In genomic region chr15:85141601-85142185, GRCh38 we compare ENCODE assay signal across 23 cellular contexts.
DNase-seq lines count a peak whose midpoint lies in the region; ATAC-seq and TF ChIP-seq lines count a peak whose summit lies in the region.
"Had no signal": no experiment of that assay in that cellular context is flagged by ENCODE, and none has a peak within 500 bp of the region (broad histone marks: within the 10 kb centered on the region; RNA-seq: fewer than 3 reads in every experiment).

No MANE protein-coding gene starts in this region.

- H3K9me3 ChIP-seq in PC-3 (ENCODE audit: low read length) (no peaks in the 10 kb centered on the region), hepatocyte (ENCODE audit: low read depth) (no peaks in the 10 kb centered on the region)
- H3K9me3 ChIP-seq: BLaER1, gastrocnemius medialis, psoas muscle, suprapubic skin had no signal

- 70% methylated on average over 2 of the region's 2 CpGs for WGBS in hepatocyte (ENCODE audit: low lambda C conversion rate, missing lambda C conversion rate)

- CTCF ChIA-PET in PC-3 (lab: Charles Lee): no interaction called here

- H2AFZ ChIP-seq in PC-3 (ENCODE audit: low read length) (no peak overlapping the region), hepatocyte (no peak overlapping the region)

- no peak for TF ChIP-seq CTCF in PC-3 (conservative IDR thresholded peaks at IDR 0.05; ENCODE audit: low read depth, low read length)
- TF ChIP-seq CTCF in epithelial cell of esophagus (IDR thresholded peaks at IDR 0.05; ENCODE audit: insufficient read depth, low read depth, low read length, missing control alignments): no peak
- no peak for TF ChIP-seq CTCF in hepatocyte (IDR thresholded peaks at IDR 0.05; ENCODE audit: poor library complexity)
- TF ChIP-seq CTCF in brain microvascular endothelial cell (IDR thresholded peaks at IDR 0.05; ENCODE audit: low read depth, low read length, missing control alignments): no peak

- peak overlapping the region; percentile 37; the same call in 1 of the 2 replicates for H3K4me2 ChIP-seq in PC-3 (ENCODE audit: low read length)
- no peak overlapping the region for H3K4me2 ChIP-seq in hepatocyte
- H3K4me2 ChIP-seq: BLaER1, smooth muscle cell had no signal

- H3K4me3 ChIP-seq in PC-3 (ENCODE audit: low read length): no peak overlapping the region
- no peak overlapping the region for H3K4me3 ChIP-seq in epithelial cell of esophagus (ENCODE audit: low read length)
- no peak overlapping the region for H3K4me3 ChIP-seq in hepatocyte
- H3K4me3 ChIP-seq in brain microvascular endothelial cell (ENCODE audit: low read depth, low read length): no peak overlapping the region
- H3K4me3 ChIP-seq: BLaER1, gastrocnemius medialis, psoas muscle, smooth muscle cell, suprapubic skin had no signal

- intact Hi-C loops in PC-3 (cut with micrococcal nuclease): no loop called here

- no TSS peak for BruUV-seq in PC-3 (replicated peaks; lab: Mats Ljungman, UMichigan)

- H3K36me3 ChIP-seq in PC-3 (ENCODE audit: low read depth, low read length): peaks cover 15% of the 10 kb centered on the region
- no peaks in the 10 kb centered on the region for H3K36me3 ChIP-seq in hepatocyte (replicated peaks; ENCODE audit: insufficient read depth, low read depth)
- peaks cover 17% of the 10 kb centered on the region for H3K36me3 ChIP-seq in brain microvascular endothelial cell (replicated peaks)

- in situ Hi-C loops in brain microvascular endothelial cell (cut with HindIII; ENCODE audit: low pct_ligation_motif_present, low sequenced_read_pairs): no loop called here

- ATAC-seq in PC-3: no peak
- ATAC-seq: activated CD8-positive, alpha-beta memory T cell treated with anti-CD3 and anti-CD28 coated beads, Interleukin-2, amount 10 ng/mL, durations not matched to agents 7 days and 5 days; psoas muscle had no signal

- H3K4me1 ChIP-seq in PC-3 (ENCODE audit: insufficient read depth, low read length): peaks cover 16% of the 10 kb centered on the region
- peaks cover 2% of the 10 kb centered on the region for H3K4me1 ChIP-seq in hepatocyte (ENCODE audit: insufficient read depth)
- H3K4me1 ChIP-seq: BLaER1, gastrocnemius medialis, psoas muscle, suprapubic skin had no signal

- DNase-seq in NCI-H524 (lab: John Stamatoyannopoulos, UW): peak; percentile 13 to 46
- DNase-seq in NCI-H524 treated with DMSO at 0.1 percent for 48 hours (lab: John Stamatoyannopoulos, UW): no peak
- no peak for DNase-seq in PC-3
- DNase-seq in epithelial cell of esophagus (ENCODE audit: low read depth): peak; percentile 16
- DNase-seq in activated naive CD4-positive, alpha-beta T cell treated with anti-CD3 and anti-CD28 coated beads, Interleukin-2, amount 50 U/mL, for 16 hours: no peak
- DNase-seq in hepatocyte (ENCODE audit: low spot score): no peak
- DNase-seq in brain microvascular endothelial cell: no peak
- DNase-seq in SW480 (ENCODE audit: low spot score): no peak
- DNase-seq: 8988T; activated CD4-positive, alpha-beta T cell treated with anti-CD3 and anti-CD28 coated beads for 1 hour; activated CD8-positive, alpha-beta memory T cell treated with anti-CD3 and anti-CD28 coated beads, Interleukin-2, amount 10 ng/mL, durations not matched to agents 7 days and 5 days; activated effector memory CD4-positive, alpha-beta T cell treated with Interleukin-2 at 50 U/mL for 16 hours; gastrocnemius medialis; left cardiac atrium; NCI-H187; NCI-H510A treated with DMSO at 0.1 percent for 48 hours; OCI-M1; psoas muscle; stimulated activated CD4-positive, alpha-beta T cell treated with anti-CD3 and anti-CD28 coated beads, Interleukin-4, amount 100 ng/mL, for 4 hours; T1000 had no signal

- no peaks in the 10 kb centered on the region for H3K9me2 ChIP-seq in PC-3 (replicated peaks; ENCODE audit: low read length)
- no peaks in the 10 kb centered on the region for H3K9me2 ChIP-seq in hepatocyte (replicated peaks; ENCODE audit: insufficient read depth)

- H4K20me1 ChIP-seq in PC-3 (ENCODE audit: low read length) (no peaks in the 10 kb centered on the region), hepatocyte (ENCODE audit: insufficient read depth, poor library complexity, severe bottlenecking) (no peaks in the 10 kb centered on the region)
- H4K20me1 ChIP-seq: BLaER1 had no signal

- H3K27ac ChIP-seq in PC-3 (ENCODE audit: low read length): no peak overlapping the region
- H3K27ac ChIP-seq in hepatocyte: no peak overlapping the region
- no peak overlapping the region for H3K27ac ChIP-seq in brain microvascular endothelial cell
- H3K27ac ChIP-seq: BLaER1, gastrocnemius medialis, psoas muscle, suprapubic skin had no signal

- no peaks in the 10 kb centered on the region for H3K79me2 ChIP-seq in PC-3 (ENCODE audit: low read length)
- no peaks in the 10 kb centered on the region for H3K79me2 ChIP-seq in hepatocyte

- peaks cover 4% of the 10 kb centered on the region for H3F3A ChIP-seq in PC-3 (ENCODE audit: low read length, unreplicated experiment)

- POLR2A ChIA-PET in PC-3 (lab: Charles Lee; ENCODE audit: unreplicated experiment): interaction anchor here (0.7 kb wide), 1 partner anchor 25 kb away, joined by 5 read pairs; no protein-coding TSS in a partner anchor

- H3K27me3 ChIP-seq in PC-3 (ENCODE audit: low read length) (no peaks in the 10 kb centered on the region), hepatocyte (no peaks in the 10 kb centered on the region), brain microvascular endothelial cell (replicated peaks) (no peaks in the 10 kb centered on the region)
- H3K27me3 ChIP-seq: BLaER1, gastrocnemius medialis, suprapubic skin had no signal

- no peak overlapping the region for H3K9ac ChIP-seq in PC-3 (ENCODE audit: low read length)
- H3K9ac ChIP-seq: BLaER1 had no signal

Comparison
In these comparisons a context has a peak if more than half of its experiments do, and no peak if none do; other contexts are left out.
1. DNase-seq: peak in NCI-H524 (2 of 2) and epithelial cell of esophagus (single experiment); none in NCI-H524 treated with DMSO at 0.1 percent for 48 hours (single experiment), PC-3 (single experiment), activated naive CD4-positive, alpha-beta T cell treated with anti-CD3 and anti-CD28 coated beads, Interleukin-2, amount 50 U/mL, for 16 hours (single experiment), hepatocyte (single experiment), brain microvascular endothelial cell (single experiment) and SW480 (single experiment).